In the genomic region with DNA sequence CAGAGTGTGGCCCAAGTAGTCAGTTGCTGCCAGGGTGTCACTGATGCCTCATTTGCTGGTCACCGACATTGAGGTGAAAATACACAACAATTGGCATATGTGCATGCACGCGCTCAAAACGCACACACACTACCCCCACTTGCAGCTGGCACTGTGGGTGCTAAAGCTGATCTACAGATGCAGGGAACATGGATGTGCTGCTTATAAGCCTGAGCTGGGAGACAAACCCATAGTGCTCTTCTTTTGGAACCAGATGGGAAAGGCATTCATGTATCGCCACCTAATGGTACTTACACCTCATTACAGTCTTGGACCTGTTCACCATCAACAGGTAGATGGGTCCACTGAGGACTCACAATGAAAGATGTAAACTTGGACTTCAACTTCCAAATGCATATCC, we compare ENCODE assay signal across 8 cellular contexts.
DNase-seq lines count a peak whose midpoint lies in the region; ATAC-seq and TF ChIP-seq lines count a peak whose summit lies in the region.

No MANE protein-coding gene starts in this region.

- ATAC-seq in GM21619 (IDR thresholded peaks at IDR 0.05; ENCODE audit: unreplicated experiment) = peak; percentile 71
- ATAC-seq in left lobe of liver = peak; percentile 89
- ATAC-seq in HG02870 (IDR thresholded peaks at IDR 0.05; ENCODE audit: unreplicated experiment) = no peak
- ATAC-seq in HG02759 (IDR thresholded peaks at IDR 0.05; ENCODE audit: unreplicated experiment) = no peak

- TF ChIP-seq CTCF in WERI-Rb-1 (IDR thresholded peaks at IDR 0.05; ENCODE audit: low read depth, low read length) = peak; percentile 84

- H3K36me3 ChIP-seq in WERI-Rb-1 = no peaks in the 10 kb centered on the region

- no peaks in the 10 kb centered on the region for H3K9me3 ChIP-seq in WERI-Rb-1 (ENCODE audit: severe bottlenecking)

- no peak overlapping the region for H3K27ac ChIP-seq in WERI-Rb-1

- no peak overlapping the region for H3K4me3 ChIP-seq in WERI-Rb-1 (ENCODE audit: low read depth, low read length)

- DNase-seq in CD1c-positive myeloid dendritic cell (ENCODE audit: extremely low spot score) (peak; percentile 10), NCI-H2029 treated with DMSO at 0.1 percent for 48 hours (lab: John Stamatoyannopoulos, UW) (peak; percentile 28), WERI-Rb-1 (peak; percentile 12), left lobe of liver (ENCODE audit: low spot score) (no peak)
- DNase-seq in activated CD4-positive, alpha-beta T cell treated with anti-CD3 and anti-CD28 coated beads for 4 hours = no peak

- H3K27me3 ChIP-seq in WERI-Rb-1 (ENCODE audit: insufficient read depth, low read depth, severe bottlenecking) = peaks cover 94% of the 10 kb centered on the region

Comparison
In these comparisons a context has a peak if more than half of its experiments do, and no peak if none do; other contexts are left out.
1. DNase-seq: peak in CD1c-positive myeloid dendritic cell (single experiment), NCI-H2029 treated with DMSO at 0.1 percent for 48 hours (single experiment) and WERI-Rb-1 (single experiment); none in left lobe of liver (single experiment) and activated CD4-positive, alpha-beta T cell treated with anti-CD3 and anti-CD28 coated beads for 4 hours (0 of 2).
2. ATAC-seq: peak in GM21619 (single experiment) and left lobe of liver (single experiment); none in HG02870 (single experiment) and HG02759 (single experiment).